In the genomic region with DNA sequence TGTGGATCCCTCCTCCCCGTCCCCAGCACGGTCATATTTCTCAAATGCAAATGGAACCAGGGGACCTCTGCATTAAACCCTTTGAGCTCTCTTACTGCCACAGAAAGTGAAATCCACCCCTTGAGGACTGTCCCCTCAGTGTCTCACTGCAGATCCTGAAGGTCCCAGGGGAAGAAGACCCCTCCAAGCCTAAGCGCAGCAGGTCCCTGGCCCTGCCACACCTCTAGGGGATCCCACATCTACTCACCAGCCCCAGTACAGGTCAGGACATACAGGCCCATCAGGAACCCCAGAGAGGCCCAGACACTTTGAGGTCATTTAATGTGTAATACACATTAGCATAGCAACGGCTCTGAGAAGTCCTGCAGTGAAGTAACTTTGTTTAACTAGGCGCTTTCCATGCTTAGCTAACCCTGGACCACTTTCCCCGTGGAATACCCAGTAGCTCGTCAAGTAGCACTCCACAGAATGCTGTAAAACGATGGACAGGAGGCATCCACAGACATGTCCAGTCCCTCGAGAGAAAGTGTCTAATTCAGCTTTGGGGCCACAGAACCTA, we compare ENCODE assay signal across 18 cellular contexts.
"Had no signal": no experiment of that assay in that cellular context is flagged by ENCODE, and none has a peak within 500 bp of the region (broad histone marks: within the 10 kb centered on the region; RNA-seq: fewer than 3 reads in every experiment).

No MANE protein-coding gene starts in this region.

- H3K4me2 ChIP-seq: hepatocyte had no signal

- H3K27ac Mint-ChIP-seq: activated CD8-positive, alpha-beta T cell treated with anti-CD3 and anti-CD28 coated beads, Interleukin-2, amount 10 ng/mL, durations not matched to agents 7 days and 5 days; activated naive CD4-positive, alpha-beta T cell treated with anti-CD3 and anti-CD28 coated beads, Interleukin-2, amount 10 ng/mL, durations not matched to agents 7 days and 5 days; nephron progenitor cell had no signal

- H3K27me3 ChIP-seq: hepatocyte, transverse colon, uterus had no signal

- H3K36me3 ChIP-seq: transverse colon, uterus had no signal

- H2AFZ ChIP-seq: hepatocyte had no signal

- H3K79me2 ChIP-seq: hepatocyte had no signal

- H3K4me1 Mint-ChIP-seq: stimulated activated naive B cell treated with anti-CD40 and anti-IgM and Interleukin-4, amounts not matched to agents 10 μg/mL and 1 μg/mL and 100 μg/mL, for 72 hours had no signal

- H3K4me1 ChIP-seq: transverse colon, uterus had no signal

- ATAC-seq: activated CD8-positive, alpha-beta T cell treated with anti-CD3 and anti-CD28 coated beads, Interleukin-2, amount 10 ng/mL, durations not matched to agents 7 days and 5 days; stimulated activated naive B cell treated with anti-CD40 and anti-IgM and Interleukin-4, amounts not matched to agents 10 μg/mL and 1 μg/mL and 100 μg/mL, for 72 hours had no signal

- H3K36me3 Mint-ChIP-seq: activated naive CD4-positive, alpha-beta T cell treated with anti-CD3 and anti-CD28 coated beads, Interleukin-2, amount 10 ng/mL, durations not matched to agents 7 days and 5 days; stimulated activated naive B cell treated with anti-CD40 and anti-IgM and Interleukin-4, amounts not matched to agents 10 μg/mL and 1 μg/mL and 100 μg/mL, for 72 hours had no signal

- H3K4me3 ChIP-seq: hepatocyte, transverse colon, uterus had no signal

- H3K9me3 ChIP-seq: transverse colon, uterus had no signal

- H3K4me3 Mint-ChIP-seq: activated CD8-positive, alpha-beta T cell treated with anti-CD3 and anti-CD28 coated beads, Interleukin-2, amount 10 ng/mL, durations not matched to agents 7 days and 5 days; activated naive CD4-positive, alpha-beta T cell treated with anti-CD3 and anti-CD28 coated beads, Interleukin-2, amount 10 ng/mL, durations not matched to agents 7 days and 5 days; nephron progenitor cell; stimulated activated naive B cell treated with anti-CD40 and anti-IgM and Interleukin-4, amounts not matched to agents 10 μg/mL and 1 μg/mL and 100 μg/mL, for 72 hours had no signal

- H3K27ac ChIP-seq: hepatocyte, transverse colon had no signal

- H3K9me3 Mint-ChIP-seq: activated naive CD4-positive, alpha-beta T cell treated with anti-CD3 and anti-CD28 coated beads, Interleukin-2, amount 10 ng/mL, durations not matched to agents 7 days and 5 days had no signal

- DNase-seq: activated CD4-positive, alpha-beta T cell treated with anti-CD3 and anti-CD28 coated beads, Interleukin-2, amount 50 U/mL, for 1 hour; activated CD4-positive, CD25-positive, alpha-beta regulatory T cell treated with anti-CD3 and anti-CD28 coated beads, Interleukin-2, amount 50 U/mL, for 72 hours; activated CD8-positive, alpha-beta T cell treated with anti-CD3 and anti-CD28 coated beads, Interleukin-2, amount 10 ng/mL, durations not matched to agents 7 days and 5 days; activated naive CD4-positive, alpha-beta T cell treated with anti-CD3 and anti-CD28 coated beads, Interleukin-2, amount 10 ng/mL, durations not matched to agents 7 days and 5 days; activated T-cell treated with anti-CD3 and anti-CD28 coated beads, Interleukin-2, amount 50 U/mL, for 48 hours; amygdala; central memory CD4-positive, alpha-beta T cell; dermis blood vessel endothelial cell; effector CD8-positive, alpha-beta T cell; foreskin melanocyte; nephron progenitor cell; retina; stimulated activated CD4-positive, alpha-beta T cell treated with anti-CD3 and anti-CD28 coated beads, Interleukin-2, amount 100 ng/mL, for 48 hours; stimulated activated CD8-positive, alpha-beta memory T cell treated with anti-CD3 and anti-CD28 coated beads, Interleukin-4, amount 100 ng/mL, for 48 hours; stimulated activated naive B cell treated with anti-CD40 and anti-IgM and Interleukin-4, amounts not matched to agents 10 μg/mL and 1 μg/mL and 100 μg/mL, for 72 hours; transverse colon; uterus had no signal
